1 cellular context compared by ENCODE assay signal in genomic region chr10:47402681-47403301, GRCh38.
TF ChIP-seq lines count a peak whose summit lies in the region.

No MANE protein-coding gene starts in this region.

TF ChIP-seq in Ishikawa, 13 proteins besides CTCF, POLR2A, EP300 and RAD21 (continued from another document):
- no peak for TF ChIP-seq REST (IDR thresholded peaks at IDR 0.05; ENCODE audit: low read depth)
- TF ChIP-seq YY1 (IDR thresholded peaks at IDR 0.05; ENCODE audit: low read depth), result peak; percentile 63; the same call in 1 of the 2 replicates
- peak; percentile 93 for TF ChIP-seq TEAD4 (IDR thresholded peaks at IDR 0.05)
- no peak for TF ChIP-seq CEBPB (IDR thresholded peaks at IDR 0.05)
- no peak for TF ChIP-seq TAF1 (IDR thresholded peaks at IDR 0.05; ENCODE audit: low read depth)
- 0 out of 2 replicates have a peak, but pooled peaks have one; percentile 20 for TF ChIP-seq ZBTB7A (IDR thresholded peaks at IDR 0.05; ENCODE audit: low read depth)
